Comparison of ENCODE assay signal across 10 cellular contexts in the genomic region with DNA sequence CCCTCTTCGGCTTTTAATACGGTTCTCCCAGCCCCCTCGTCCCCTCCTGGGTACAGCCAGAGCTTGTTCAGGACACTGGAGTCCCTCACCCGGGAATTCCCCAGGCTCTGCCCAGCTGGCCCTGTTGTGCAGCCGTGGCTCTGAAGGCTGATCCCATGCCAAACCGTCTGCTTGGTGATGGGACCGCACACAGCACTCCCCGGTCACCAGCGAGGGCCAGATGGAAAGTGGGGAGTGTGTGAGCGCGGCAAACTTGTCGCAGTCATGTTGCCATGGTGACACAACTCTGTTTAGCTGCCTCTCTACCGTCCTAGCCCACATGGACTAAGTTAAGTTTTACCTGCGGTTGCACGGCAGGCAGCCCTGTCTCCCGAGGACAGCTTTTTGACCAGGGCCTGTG.
DNase-seq lines count a peak whose midpoint lies in the region; TF ChIP-seq lines count a peak whose summit lies in the region.
"Had no signal": no experiment of that assay in that cellular context is flagged by ENCODE, and none has a peak within 500 bp of the region (broad histone marks: within the 10 kb centered on the region; RNA-seq: fewer than 3 reads in every experiment).

No MANE protein-coding gene starts in this region.

- no peaks in the 10 kb centered on the region for H3K27me3 ChIP-seq in ovary

- TF ChIP-seq CTCF in ovary (IDR thresholded peaks at IDR 0.05), result no peak

- no peaks in the 10 kb centered on the region for H3K9me3 ChIP-seq in ovary

- no peak for TF ChIP-seq POLR2A in ovary (IDR thresholded peaks at IDR 0.05)

- no peak overlapping the region for H3K4me3 ChIP-seq in ovary

- no peaks in the 10 kb centered on the region for H3K4me1 ChIP-seq in ovary (ENCODE audit: insufficient read depth)

- WGBS in ovary, 3 donors, result 28 to 40% (median 38%) methylated on average over 16 of the region's 16 CpGs

- DNase-seq in DMS79 (lab: John Stamatoyannopoulos, UW) (peak; percentile 68), NCI-H526 treated with DMSO at 0.1 percent for 48 hours (lab: John Stamatoyannopoulos, UW) (peak; percentile 9), cardiac septum (ENCODE audit: low spot score) (peak; percentile 80), nucleus accumbens (lab: John Stamatoyannopoulos, UW) (peak in 35 of 56 donors; percentile 2 to 60 (median 21)), kidney glomerular epithelial cell (lab: John Stamatoyannopoulos, UW) (no peak), activated gamma-delta T cell (lab: John Stamatoyannopoulos, UW) (no peak), ovary (no peak)
- no peak for DNase-seq in NK-92 treated with Interleukin-12 subunit alpha and Interleukin-12 subunit beta, amount 100 ng/mL, for 24 hours (lab: John Stamatoyannopoulos, UW)
- DNase-seq: Caco-2; stimulated activated naive CD4-positive, alpha-beta T cell treated with Interleukin-2 at 50 U/mL for 16 hours had no signal

- intact Hi-C loops in cardiac septum (cut with DNase I) (loop anchor here (5.0 kb wide), 1 partner anchor 42 kb away; no protein-coding TSS in a partner anchor), ovary (cut with DNase I) (no loop called here)

- TF ChIP-seq EP300 in ovary (IDR thresholded peaks at IDR 0.05), result no peak

- H3K27ac ChIP-seq in ovary, result no peak overlapping the region

- no peaks in the 10 kb centered on the region for H3K36me3 ChIP-seq in ovary

Comparison
In these comparisons a context has a peak if more than half of its experiments do, and no peak if none do; other contexts are left out.
1. DNase-seq: peak in DMS79 (single experiment), NCI-H526 treated with DMSO at 0.1 percent for 48 hours (single experiment), cardiac septum (single experiment) and nucleus accumbens (35 of 56); none in kidney glomerular epithelial cell (single experiment), NK-92 treated with Interleukin-12 subunit alpha and Interleukin-12 subunit beta, amount 100 ng/mL, for 24 hours (single experiment), activated gamma-delta T cell (single experiment) and ovary (0 of 5).